ENCODE assay signal across 9 cellular contexts in the genomic region with DNA sequence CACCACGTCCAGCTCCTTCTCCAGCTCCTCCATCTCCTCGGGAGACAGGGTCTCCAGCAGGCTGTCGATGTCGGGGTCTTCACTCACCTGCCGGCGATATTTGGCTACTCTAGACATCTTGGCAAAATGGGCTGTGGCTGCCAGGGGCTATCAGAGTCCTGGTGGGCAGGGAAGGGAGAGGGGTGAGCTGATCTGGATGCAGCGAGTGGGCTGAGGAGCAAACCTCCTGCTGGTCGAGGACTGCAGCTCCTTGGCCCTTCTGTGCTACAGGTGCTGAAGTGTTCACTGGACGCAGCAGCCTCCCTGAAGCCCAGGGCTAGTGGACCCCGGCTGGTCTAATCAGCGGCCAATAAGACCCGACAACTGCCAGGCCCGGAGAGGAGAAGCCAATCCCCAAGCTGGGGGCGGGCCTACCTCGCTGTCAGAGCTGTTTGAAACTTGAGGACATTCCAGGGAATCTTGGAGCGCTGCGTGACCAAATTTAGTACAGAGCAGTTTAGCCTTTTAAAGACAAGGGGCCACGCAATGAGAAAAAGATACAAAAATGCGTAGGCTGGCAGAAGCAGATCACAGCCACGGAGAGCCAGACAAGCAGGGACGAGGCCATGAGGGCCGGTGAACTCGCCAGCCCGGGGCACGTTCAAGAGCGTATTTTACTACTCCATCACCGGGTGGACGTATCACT. TPM values are rescaled to one million over a fixed set of nuclear protein-coding genes. Genes with fewer than 3 reads are reported as not detected.
DNase-seq lines count a peak whose midpoint lies in the region; ATAC-seq, FAIRE-seq and TF ChIP-seq lines count a peak whose summit lies in the region.
"Had no signal": no experiment of that assay in that cellular context is flagged by ENCODE, and none has a peak within 500 bp of the region (broad histone marks: within the 10 kb centered on the region; RNA-seq: fewer than 3 reads in every experiment).

A gene (minus strand): TSS at position 325 of the 685 bp plus-strand sequence. CDS start 208 bp downstream, at position 117.

- peak; percentile 25 for DNase-seq in NCI-H1436 (lab: John Stamatoyannopoulos, UW)
- DNase-seq in NCI-H1436 treated with DMSO at 0.1 percent for 48 hours (lab: John Stamatoyannopoulos, UW) = no peak
- DNase-seq in OCI-M1 (lab: John Stamatoyannopoulos, UW) = peak; percentile 73
- peak; percentile 83 to 86 for DNase-seq in left lung
- no peak for DNase-seq in stimulated activated effector memory CD8-positive, alpha-beta T cell treated with anti-CD3 and anti-CD28 coated beads, Interleukin-12 subunit alpha, Interleukin-12 subunit beta, amount 100 ng/mL, for 72 hours (ENCODE audit: low spot score in 2 of 2)
- DNase-seq in GM12892 (ENCODE audit: insufficient read length) = no peak
- no peak for DNase-seq in stimulated activated CD4-positive, alpha-beta T cell treated with anti-CD3 and anti-CD28 coated beads, Interleukin-1b, Interleukin-23, amount 100 ng/mL, for 48 hours

- TF ChIP-seq POLR2A in GM12892 (IDR thresholded peaks at IDR 0.05; ENCODE audit: low read depth, low read length) = no peak

- peaks cover 17% of the 10 kb centered on the region for H3K27me3 ChIP-seq in ectodermal cell (ENCODE audit: control insufficient read depth, insufficient read depth, low read length, poor library complexity, severe bottlenecking)
- H3K27me3 ChIP-seq in left lung = peaks cover 0 to 44% of the 10 kb centered on the region in 2 donors

- peak within 1 kb of the TSS; percentile 56 for H3K4me3 Mint-ChIP-seq in stimulated activated effector memory CD8-positive, alpha-beta T cell treated with anti-CD3 and anti-CD28 coated beads, Interleukin-12 subunit alpha, Interleukin-12 subunit beta, amount 100 ng/mL, for 72 hours

- peaks cover 15% of the 10 kb centered on the region for H3K4me1 Mint-ChIP-seq in stimulated activated effector memory CD8-positive, alpha-beta T cell treated with anti-CD3 and anti-CD28 coated beads, Interleukin-12 subunit alpha, Interleukin-12 subunit beta, amount 100 ng/mL, for 72 hours

- no peaks in the 10 kb centered on the region for H3K36me3 Mint-ChIP-seq in stimulated activated effector memory CD8-positive, alpha-beta T cell treated with anti-CD3 and anti-CD28 coated beads, Interleukin-12 subunit alpha, Interleukin-12 subunit beta, amount 100 ng/mL, for 72 hours

- H3K27ac ChIP-seq in ectodermal cell (ENCODE audit: insufficient read depth, low read depth, low read length, poor library complexity, severe bottlenecking) (no peak within 1 kb of the TSS), left lung (peak within 1 kb of the TSS in 1 of 2 donors; percentile 73)
- H3K27ac ChIP-seq: C4-2B had no signal

- peaks cover 34% of the 10 kb centered on the region for H3K4me1 ChIP-seq in ectodermal cell (ENCODE audit: control insufficient read depth, insufficient read depth, low read length)
- peaks cover 4 to 14% of the 10 kb centered on the region in 2 donors for H3K4me1 ChIP-seq in left lung

- H3K36me3 ChIP-seq in ectodermal cell (ENCODE audit: control insufficient read depth, insufficient read depth, low read length) (no peaks in the 10 kb centered on the region), left lung (no peaks in the 10 kb centered on the region)

- H3K9me3 ChIP-seq in ectodermal cell (ENCODE audit: control insufficient read depth, low read length) = no peaks in the 10 kb centered on the region
- no peaks in the 10 kb centered on the region for H3K9me3 ChIP-seq in left lung

- WGBS in ectodermal cell, 2 experiments = 6 to 7% methylated on average over 28 of the region's 28 CpGs

- no peak for TF ChIP-seq CTCF in left lung (IDR thresholded peaks at IDR 0.05)

- peak; percentile 98 for ATAC-seq in left lung
- ATAC-seq in stimulated activated effector memory CD8-positive, alpha-beta T cell treated with anti-CD3 and anti-CD28 coated beads, Interleukin-12 subunit alpha, Interleukin-12 subunit beta, amount 100 ng/mL, for 72 hours = peak; percentile 52

- no peaks in the 10 kb centered on the region for H3K9me3 Mint-ChIP-seq in stimulated activated effector memory CD8-positive, alpha-beta T cell treated with anti-CD3 and anti-CD28 coated beads, Interleukin-12 subunit alpha, Interleukin-12 subunit beta, amount 100 ng/mL, for 72 hours

- intact Hi-C loops in left lung (cut with DNase I) = no loop called here

- FAIRE-seq in GM12892 (lab: Jason Lieb, UNC) = no peak

- peak within 1 kb of the TSS; percentile 36 for H3K27ac Mint-ChIP-seq in stimulated activated effector memory CD8-positive, alpha-beta T cell treated with anti-CD3 and anti-CD28 coated beads, Interleukin-12 subunit alpha, Interleukin-12 subunit beta, amount 100 ng/mL, for 72 hours

- H3K4me3 ChIP-seq in ectodermal cell (ENCODE audit: insufficient read depth, low read depth, low read length) (peak within 1 kb of the TSS; percentile 32), left lung (peak within 1 kb of the TSS; percentile 37 to 42)

RNA-seq across cellular contexts. Expression of the gene that starts here (rescaled TPM):
- 2.9 TPM for polyA plus RNA-seq in ectodermal cell (2013, experiment 1 of 4)
- 2.6 TPM for polyA plus RNA-seq in ectodermal cell (2013, experiment 2 of 4)
- 2.7 TPM for polyA plus RNA-seq in ectodermal cell (2013, experiment 3 of 4)
- 2.8 TPM for polyA plus RNA-seq in ectodermal cell (2013, experiment 4 of 4)
- 10 to 100 TPM; 17.9 to 20.8 TPM for total RNA-seq in left lung
- polyA plus RNA-seq in GM12892 (2012; ENCODE audit: missing spikeins) = not detected

Comparison
In these comparisons a context has a peak if more than half of its experiments do, and no peak if none do; other contexts are left out.
1. DNase-seq: peak in NCI-H1436 (single experiment), OCI-M1 (single experiment) and left lung (2 of 2); none in NCI-H1436 treated with DMSO at 0.1 percent for 48 hours (single experiment), stimulated activated effector memory CD8-positive, alpha-beta T cell treated with anti-CD3 and anti-CD28 coated beads, Interleukin-12 subunit alpha, Interleukin-12 subunit beta, amount 100 ng/mL, for 72 hours (0 of 2), GM12892 (single experiment) and stimulated activated CD4-positive, alpha-beta T cell treated with anti-CD3 and anti-CD28 coated beads, Interleukin-1b, Interleukin-23, amount 100 ng/mL, for 48 hours (single experiment).